In the genomic region with DNA sequence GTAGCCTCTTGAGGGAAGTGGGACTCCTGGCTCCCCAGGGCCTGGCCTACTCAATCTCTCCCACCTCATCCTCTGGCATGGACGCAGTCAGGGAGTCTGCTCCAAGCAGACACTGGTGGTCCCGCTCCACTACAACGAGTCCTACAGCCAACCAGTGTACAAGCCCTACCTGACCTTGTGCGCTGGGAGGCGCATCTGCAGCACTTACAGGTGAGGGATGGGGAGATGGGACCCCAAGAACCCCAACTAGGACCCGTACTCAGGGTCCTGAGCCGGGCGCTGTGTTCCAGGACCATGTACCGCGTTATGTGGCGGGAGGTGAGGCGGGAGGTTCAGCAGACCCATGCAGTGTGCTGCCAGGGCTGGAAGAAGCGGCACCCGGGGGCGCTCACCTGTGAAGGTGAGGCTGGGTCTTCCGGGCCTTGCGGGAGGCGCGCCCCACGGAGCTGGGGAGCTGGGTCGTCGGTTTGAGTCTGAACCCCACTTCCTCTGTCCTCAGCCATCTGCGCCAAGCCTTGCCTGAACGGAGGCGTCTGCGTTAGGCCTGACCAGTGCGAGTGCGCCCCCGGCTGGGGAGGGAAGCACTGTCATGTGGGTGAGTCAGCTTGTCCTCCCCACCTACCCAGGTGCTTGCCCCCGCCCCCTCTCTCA, we compare ENCODE assay signal across 19 cellular contexts. TPM values are rescaled to one million over a fixed set of nuclear protein-coding genes. Genes with fewer than 3 reads are reported as not detected.
A peak's percentile ranks its signal among the peaks of the same experiment; 100 is the strongest.
DNase-seq lines count a peak whose midpoint lies in the region; ATAC-seq, FAIRE-seq and TF ChIP-seq lines count a peak whose summit lies in the region.
"Had no signal": no experiment of that assay in that cellular context is flagged by ENCODE, and none has a peak within 500 bp of the region (broad histone marks: within the 10 kb centered on the region; RNA-seq: fewer than 3 reads in every experiment).

No MANE protein-coding gene starts in this region.

- H3K79me2 ChIP-seq in HepG2 (ENCODE audit: insufficient read depth, low read length) = no peaks in the 10 kb centered on the region

- DNase-seq in BE2C = peak; percentile 46
- DNase-seq in coronary artery (ENCODE audit: low spot score) = peak; percentile 71
- DNase-seq in HepG2 (ENCODE audit: low spot score) = no peak
- DNase-seq in NCI-H82 treated with DMSO at 0.1 percent for 48 hours (lab: John Stamatoyannopoulos, UW; ENCODE audit: unreplicated experiment) = no peak
- DNase-seq in NCI-H187 treated with DMSO at 0.1 percent for 48 hours (lab: John Stamatoyannopoulos, UW) = no peak
- DNase-seq in prostate gland (ENCODE audit: low spot score) = no peak
- no peak for DNase-seq in T-helper 1 cell
- DNase-seq: activated CD8-positive, alpha-beta T cell treated with anti-CD3 and anti-CD28 coated beads, Interleukin-2, amount 10 ng/mL, durations not matched to agents 7 days and 5 days; erythroblast; heart right ventricle; NCI-H1694 treated with DMSO at 0.1 percent for 48 hours; NCI-H526; stimulated activated naive B cell treated with anti-CD40 and anti-IgM and Interleukin-4, amounts not matched to agents 10 μg/mL and 1 μg/mL and 100 μg/mL, for 72 hours had no signal

- BruUV-seq in HepG2 (replicated peaks; lab: Mats Ljungman, UMichigan) = no TSS peak

- POLR2A ChIA-PET in HEK293 (lab: Yijun Ruan, JAX) (interaction anchor here (0.6 to 1.4 kb wide), 5 partner anchors 16 to 38 kb away, joined by 3 to 6 read pairs (median 4); a partner anchor contains a TSS), HepG2 (lab: Yijun Ruan, JAX) (interaction anchor here (1.0 kb wide), 1 partner anchor 29 kb away, joined by 3 read pairs; no protein-coding TSS in a partner anchor)

- no peak overlapping the region for H3K9ac ChIP-seq in HepG2 (ENCODE audit: insufficient read depth, low read depth, low read length)

- H3K4me1 ChIP-seq in BE2C = no peaks in the 10 kb centered on the region
- no peaks in the 10 kb centered on the region for H3K4me1 ChIP-seq in HEK293 (ENCODE audit: control insufficient read depth, insufficient read depth, low read length)
- H3K4me1 ChIP-seq in HepG2 (ENCODE audit: insufficient read depth, low read length) = no peaks in the 10 kb centered on the region
- no peaks in the 10 kb centered on the region for H3K4me1 ChIP-seq in prostate gland (replicated peaks)
- H3K4me1 ChIP-seq: pancreas had no signal

- TF ChIP-seq RAD21 in HepG2 (CRISPR knock-in tag; IDR thresholded peaks at IDR 0.05) = no peak

- WGBS in HepG2 (ENCODE audit: low lambda C conversion rate) = 97% methylated on average over 29 of the region's 30 CpGs
- 86% methylated on average over 27 of the region's 30 CpGs for WGBS in prostate gland

- H2AFZ ChIP-seq in HepG2 (ENCODE audit: low read length) = no peak overlapping the region

- in situ Hi-C loops in HepG2 (cut with HindIII; ENCODE audit: extremely low pct_ligation_motif_present, low pct_unique_long_range_greater_than_20kb) = no loop called here

- no peaks in the 10 kb centered on the region for H3K27me3 ChIP-seq in BE2C
- no peaks in the 10 kb centered on the region for H3K27me3 ChIP-seq in HepG2 (ENCODE audit: control insufficient read depth in 1 of 2, insufficient read depth in 2 of 2, low read length in 2 of 2)
- no peaks in the 10 kb centered on the region for H3K27me3 ChIP-seq in prostate gland (replicated peaks; ENCODE audit: insufficient read depth)
- H3K27me3 ChIP-seq: heart right ventricle, pancreas had no signal

- intact Hi-C loops in HepG2 (cut with micrococcal nuclease; ENCODE audit: unreplicated experiment) = no loop called here
- intact Hi-C loops in prostate gland (cut with DNase I) = no loop called here

- TF ChIP-seq POLR2A in HepG2 (IDR thresholded peaks at IDR 0.05; ENCODE audit: insufficient read depth in 1 of 2, low read depth in 2 of 2, low read length in 2 of 2) (0 out of 4 replicates have a peak, but pooled peaks of 1 of the 2 experiments have one; percentile 38), prostate gland (IDR thresholded peaks at IDR 0.05) (no peak)

- H3K36me3 ChIP-seq in BE2C = peaks cover 47% of the 10 kb centered on the region
- H3K36me3 ChIP-seq in HEK293 (ENCODE audit: control insufficient read depth in 2 of 2, insufficient read depth in 1 of 2, low read length in 2 of 2) = peaks cover 19 to 81% of the 10 kb centered on the region in 2 experiments; a peak in 2 of 3 replicates
- peaks cover 20 to 60% of the 10 kb centered on the region in 2 experiments for H3K36me3 ChIP-seq in HepG2 (replicated peaks in 1 of 2; ENCODE audit: control insufficient read depth in 1 of 2, insufficient read depth in 2 of 2, low read length in 2 of 2)
- no peaks in the 10 kb centered on the region for H3K36me3 ChIP-seq in prostate gland
- H3K36me3 ChIP-seq: pancreas had no signal

- CTCF ChIA-PET in HEK293 (lab: Yijun Ruan, JAX) (interaction anchor here (1.4 to 2.6 kb wide), 3 partner anchors 29 to 49 kb away, joined by 3 to 19 read pairs (median 16); no protein-coding TSS in a partner anchor), HepG2 (lab: Yijun Ruan, JAX; ENCODE audit: low intra/inter-chr PET ratio, low total read pairs) (interaction anchor here (0.9 kb wide), 1 partner anchor 47 kb away, joined by 3 read pairs; no protein-coding TSS in a partner anchor)

- no peak; the same call in 2 of the 3 replicates for ATAC-seq in HepG2
- ATAC-seq: activated CD8-positive, alpha-beta T cell treated with anti-CD3 and anti-CD28 coated beads, Interleukin-2, amount 10 ng/mL, durations not matched to agents 7 days and 5 days; activated T-helper 17 cell treated with anti-CD3 and anti-CD28 coated beads, Interleukin-2, amount 50 U/mL, for 72 hours; stimulated activated naive B cell treated with anti-CD40 and anti-IgM and Interleukin-4, amounts not matched to agents 10 μg/mL and 1 μg/mL and 100 μg/mL, for 72 hours had no signal

- H3K9me3 ChIP-seq in BE2C (no peaks in the 10 kb centered on the region), HEK293 (ENCODE audit: control insufficient read depth, insufficient read depth, low read depth, low read length) (no peaks in the 10 kb centered on the region), HepG2 (ENCODE audit: low read length) (no peaks in the 10 kb centered on the region), prostate gland (no peaks in the 10 kb centered on the region)
- H3K9me3 ChIP-seq: heart right ventricle, pancreas had no signal

- H3K4me3 ChIP-seq in BE2C (ENCODE audit: low read depth, low read length) = no peak overlapping the region
- no peak overlapping the region for H3K4me3 ChIP-seq in HEK293 (ENCODE audit: low read depth, low read length)
- H3K4me3 ChIP-seq in coronary artery = no peak overlapping the region
- H3K4me3 ChIP-seq in HepG2 (replicated peaks in 1 of 3; ENCODE audit: insufficient read depth in 1 of 3, low read depth in 2 of 3, low read length in 3 of 3) = no peak overlapping the region
- no peak overlapping the region for H3K4me3 ChIP-seq in prostate gland
- H3K4me3 ChIP-seq: heart right ventricle, pancreas, smooth muscle cell had no signal

- H3K27ac ChIP-seq in HEK293 (ENCODE audit: extremely low read depth, low read depth, low read length) (no peak overlapping the region), coronary artery (peak overlapping the region in 1 of 2 donors; percentile 45), HepG2 (ENCODE audit: extremely low read length, insufficient read depth, low read length) (no peak overlapping the region), prostate gland (no peak overlapping the region)
- H3K27ac ChIP-seq: pancreas, VCaP had no signal

- H3K4me2 ChIP-seq in HepG2 (ENCODE audit: low read depth, low read length) = no peak overlapping the region
- H3K4me2 ChIP-seq: smooth muscle cell had no signal

- TF ChIP-seq EP300 in HepG2 (IDR thresholded peaks at IDR 0.05; ENCODE audit: low read depth in 2 of 2, low read length in 2 of 2) (no peak), HepG2 (CRISPR knock-in tag; IDR thresholded peaks at IDR 0.05; ENCODE audit: borderline replicate concordance) (no peak)

- no peak for FAIRE-seq in HepG2 (lab: Jason Lieb, UNC)
- FAIRE-seq: GM18507, pancreas had no signal

- no peaks in the 10 kb centered on the region for H4K20me1 ChIP-seq in HepG2 (ENCODE audit: insufficient read depth, low read length)

- TF ChIP-seq CTCF in BE2C (IDR thresholded peaks at IDR 0.05; ENCODE audit: low read depth, low read length) (peak; percentile 8; the same call in 1 of the 2 replicates), HEK293 (tag by site-specific recombination; IDR thresholded peaks at IDR 0.05) (no peak), coronary artery (IDR thresholded peaks at IDR 0.05) (no peak), HepG2 (CRISPR knock-in tag; IDR thresholded peaks at IDR 0.05) (peak; percentile 41), prostate gland (IDR thresholded peaks at IDR 0.05) (no peak)

RNA-seq across cellular contexts. Expression of a gene that starts 2.1 kb away (rescaled TPM):
- 30.0 TPM for polyA plus RNA-seq in BE2C (2012; ENCODE audit: insufficient read depth, insufficient read length, low read depth)
- total RNA-seq in HepG2 (2016; rRNA removed; fragmentation: Illumina TruSeq; extraction: Trizol) = 3.1 and 11.5 TPM in 2 replicates
- 10.1 and 11.4 TPM in 2 replicates for total RNA-seq in HepG2 (2016; cell fraction: cytosol; rRNA removed; fragmentation: Illumina TruSeq; extraction: Trizol; ENCODE audit: low read depth)
- total RNA-seq in HepG2 (2016; cell fraction: insoluble cytoplasmic fraction; rRNA removed; fragmentation: Illumina TruSeq; extraction: Trizol) = 2.7 and 10.8 TPM in 2 replicates
- 8.3 and 8.6 TPM in 2 replicates for total RNA-seq in HepG2 (2016; cell fraction: membrane; rRNA removed; fragmentation: Illumina TruSeq; extraction: Trizol)
- total RNA-seq in HepG2 (2016; cell fraction: nucleus; rRNA removed; fragmentation: Illumina TruSeq; extraction: Trizol) = 10.1 and 19.2 TPM in 2 replicates
- 10.0 and 11.5 TPM in 2 replicates for polyA plus RNA-seq in HepG2 (2011; rRNA removed)
- polyA plus RNA-seq in HepG2 (2011; cell fraction: cytosol; rRNA removed) = 2.6 and 4.0 TPM in 2 replicates
- polyA plus RNA-seq in HepG2 (2011; cell fraction: nucleus; rRNA removed) = 57.8 and 67.9 TPM in 2 replicates
- 6.6 and 13.6 TPM in 2 replicates for polyA plus RNA-seq in HepG2 (2012)
- polyA plus RNA-seq in HepG2 (2016; cell fraction: cytosol; fragmentation: Illumina TruSeq; extraction: Trizol; ENCODE audit: low read depth) = 13.9 and 14.0 TPM in 2 replicates
- polyA plus RNA-seq in HepG2 (2016; cell fraction: insoluble cytoplasmic fraction; fragmentation: Illumina TruSeq; extraction: Trizol; ENCODE audit: low read depth) = 3.1 and 5.1 TPM in 2 replicates
- polyA plus RNA-seq in HepG2 (2016; cell fraction: membrane; fragmentation: Illumina TruSeq; extraction: Trizol; ENCODE audit: low read depth) = 9.9 and 10.7 TPM in 2 replicates
- 58.3 and 58.6 TPM in 2 replicates for polyA plus RNA-seq in HepG2 (2016; cell fraction: nucleus; fragmentation: Illumina TruSeq; extraction: Trizol; ENCODE audit: insufficient read depth, low read depth)
- 1.8 and 2.1 TPM in 2 replicates for polyA minus RNA-seq in HepG2 (2011; rRNA and poly(A)+ RNA removed; ENCODE audit: low replicate concordance)
- polyA minus RNA-seq in HepG2 (2011; cell fraction: cytosol; rRNA and poly(A)+ RNA removed) = 0.30 and 0.88 TPM in 2 replicates
- polyA minus RNA-seq in HepG2 (2011; cell fraction: nucleus; rRNA and poly(A)+ RNA removed) = 6.0 and 7.3 TPM in 2 replicates
- total RNA-seq in prostate gland = 10 to 100 TPM; 12.2 to 19.5 TPM

RNA-seq across cellular contexts. Expression of a gene that starts 9.3 kb away (rescaled TPM):
- polyA plus RNA-seq in BE2C (2012; ENCODE audit: insufficient read depth, insufficient read length, low read depth) = 111 TPM
- total RNA-seq in HepG2 (2016; rRNA removed; fragmentation: Illumina TruSeq; extraction: Trizol) = 40.4 and 51.3 TPM in 2 replicates
- total RNA-seq in HepG2 (2016; cell fraction: cytosol; rRNA removed; fragmentation: Illumina TruSeq; extraction: Trizol; ENCODE audit: low read depth) = 81.2 and 93.6 TPM in 2 replicates
- total RNA-seq in HepG2 (2016; cell fraction: insoluble cytoplasmic fraction; rRNA removed; fragmentation: Illumina TruSeq; extraction: Trizol) = 33.4 and 51.4 TPM in 2 replicates
- total RNA-seq in HepG2 (2016; cell fraction: membrane; rRNA removed; fragmentation: Illumina TruSeq; extraction: Trizol) = 155 and 171 TPM in 2 replicates
- total RNA-seq in HepG2 (2016; cell fraction: nucleus; rRNA removed; fragmentation: Illumina TruSeq; extraction: Trizol) = 32.0 and 35.9 TPM in 2 replicates
- 139 and 164 TPM in 2 replicates for polyA plus RNA-seq in HepG2 (2011; rRNA removed)
- polyA plus RNA-seq in HepG2 (2011; cell fraction: cytosol; rRNA removed) = 172 and 177 TPM in 2 replicates
- polyA plus RNA-seq in HepG2 (2011; cell fraction: nucleus; rRNA removed) = 110 and 131 TPM in 2 replicates
- polyA plus RNA-seq in HepG2 (2012) = 90.8 and 93.8 TPM in 2 replicates
- 243 and 265 TPM in 2 replicates for polyA plus RNA-seq in HepG2 (2016; cell fraction: cytosol; fragmentation: Illumina TruSeq; extraction: Trizol; ENCODE audit: low read depth)
- 72.4 and 91.5 TPM in 2 replicates for polyA plus RNA-seq in HepG2 (2016; cell fraction: insoluble cytoplasmic fraction; fragmentation: Illumina TruSeq; extraction: Trizol; ENCODE audit: low read depth)
- polyA plus RNA-seq in HepG2 (2016; cell fraction: membrane; fragmentation: Illumina TruSeq; extraction: Trizol; ENCODE audit: low read depth) = 343 and 366 TPM in 2 replicates
- 92.4 and 99.1 TPM in 2 replicates for polyA plus RNA-seq in HepG2 (2016; cell fraction: nucleus; fragmentation: Illumina TruSeq; extraction: Trizol; ENCODE audit: insufficient read depth, low read depth)
- polyA minus RNA-seq in HepG2 (2011; rRNA and poly(A)+ RNA removed; ENCODE audit: low replicate concordance) = 171 and 334 TPM in 2 replicates
- 80.3 and 91.5 TPM in 2 replicates for polyA minus RNA-seq in HepG2 (2011; cell fraction: cytosol; rRNA and poly(A)+ RNA removed)
- polyA minus RNA-seq in HepG2 (2011; cell fraction: nucleus; rRNA and poly(A)+ RNA removed) = 25.5 and 38.5 TPM in 2 replicates
- 100 to 1,000 TPM in 1 of 2 donors, 10 to 100 TPM in 1; 52.6 to 113 TPM for total RNA-seq in prostate gland

RNA-seq across cellular contexts. Expression of a gene that starts 11.7 kb away (rescaled TPM):
- 151 TPM for polyA plus RNA-seq in BE2C (2012; ENCODE audit: insufficient read depth, insufficient read length, low read depth)
- total RNA-seq in HepG2 (2016; rRNA removed; fragmentation: Illumina TruSeq; extraction: Trizol) (98.0 and 107 TPM in 2 replicates), prostate gland (100 to 1,000 TPM in 1 of 2 donors, 10 to 100 TPM in 1; 98.6 to 129 TPM)
- 51.1 and 51.5 TPM in 2 replicates for total RNA-seq in HepG2 (2016; cell fraction: cytosol; rRNA removed; fragmentation: Illumina TruSeq; extraction: Trizol; ENCODE audit: low read depth)
- 100 and 113 TPM in 2 replicates for total RNA-seq in HepG2 (2016; cell fraction: insoluble cytoplasmic fraction; rRNA removed; fragmentation: Illumina TruSeq; extraction: Trizol)
- 81.3 and 84.1 TPM in 2 replicates for total RNA-seq in HepG2 (2016; cell fraction: membrane; rRNA removed; fragmentation: Illumina TruSeq; extraction: Trizol)
- total RNA-seq in HepG2 (2016; cell fraction: nucleus; rRNA removed; fragmentation: Illumina TruSeq; extraction: Trizol) = 38.9 and 40.1 TPM in 2 replicates
- polyA plus RNA-seq in HepG2 (2011; rRNA removed) = 117 and 131 TPM in 2 replicates
- polyA plus RNA-seq in HepG2 (2011; cell fraction: cytosol; rRNA removed) = 180 and 181 TPM in 2 replicates
- polyA plus RNA-seq in HepG2 (2011; cell fraction: nucleus; rRNA removed) = 49.7 and 51.1 TPM in 2 replicates
- polyA plus RNA-seq in HepG2 (2012) = 124 and 133 TPM in 2 replicates
- 72.5 TPM in 2 replicates for polyA plus RNA-seq in HepG2 (2016; cell fraction: cytosol; fragmentation: Illumina TruSeq; extraction: Trizol; ENCODE audit: low read depth)
- polyA plus RNA-seq in HepG2 (2016; cell fraction: insoluble cytoplasmic fraction; fragmentation: Illumina TruSeq; extraction: Trizol; ENCODE audit: low read depth) = 150 and 151 TPM in 2 replicates
- 109 and 112 TPM in 2 replicates for polyA plus RNA-seq in HepG2 (2016; cell fraction: membrane; fragmentation: Illumina TruSeq; extraction: Trizol; ENCODE audit: low read depth)
- 75.3 and 76.6 TPM in 2 replicates for polyA plus RNA-seq in HepG2 (2016; cell fraction: nucleus; fragmentation: Illumina TruSeq; extraction: Trizol; ENCODE audit: insufficient read depth, low read depth)
- 64.0 and 99.2 TPM in 2 replicates for polyA minus RNA-seq in HepG2 (2011; rRNA and poly(A)+ RNA removed; ENCODE audit: low replicate concordance)
- polyA minus RNA-seq in HepG2 (2011; cell fraction: cytosol; rRNA and poly(A)+ RNA removed) = 36.3 and 44.2 TPM in 2 replicates
- 16.9 and 18.9 TPM in 2 replicates for polyA minus RNA-seq in HepG2 (2011; cell fraction: nucleus; rRNA and poly(A)+ RNA removed)

RNA-seq across cellular contexts. Expression of a gene that starts 12.6 kb away (rescaled TPM):
- 159 TPM for polyA plus RNA-seq in BE2C (2012; ENCODE audit: insufficient read depth, insufficient read length, low read depth)
- total RNA-seq in HepG2 (2016; rRNA removed; fragmentation: Illumina TruSeq; extraction: Trizol) (20.1 and 39.2 TPM in 2 replicates), prostate gland (10 to 100 TPM; 18.6 to 32.9 TPM)
- 5.6 and 9.7 TPM in 2 replicates for total RNA-seq in HepG2 (2016; cell fraction: cytosol; rRNA removed; fragmentation: Illumina TruSeq; extraction: Trizol; ENCODE audit: low read depth)
- 19.2 and 37.8 TPM in 2 replicates for total RNA-seq in HepG2 (2016; cell fraction: insoluble cytoplasmic fraction; rRNA removed; fragmentation: Illumina TruSeq; extraction: Trizol)
- 16.4 and 20.0 TPM in 2 replicates for total RNA-seq in HepG2 (2016; cell fraction: membrane; rRNA removed; fragmentation: Illumina TruSeq; extraction: Trizol)
- total RNA-seq in HepG2 (2016; cell fraction: nucleus; rRNA removed; fragmentation: Illumina TruSeq; extraction: Trizol) = 35.4 and 44.6 TPM in 2 replicates
- 61.8 and 79.3 TPM in 2 replicates for polyA plus RNA-seq in HepG2 (2011; rRNA removed)
- polyA plus RNA-seq in HepG2 (2011; cell fraction: cytosol; rRNA removed) = 49.1 and 57.1 TPM in 2 replicates
- polyA plus RNA-seq in HepG2 (2011; cell fraction: nucleus; rRNA removed) = 64.9 and 74.8 TPM in 2 replicates
- polyA plus RNA-seq in HepG2 (2012) = 26.9 and 27.6 TPM in 2 replicates
- polyA plus RNA-seq in HepG2 (2016; cell fraction: cytosol; fragmentation: Illumina TruSeq; extraction: Trizol; ENCODE audit: low read depth) = 6.6 and 9.2 TPM in 2 replicates
- 22.9 and 24.6 TPM in 2 replicates for polyA plus RNA-seq in HepG2 (2016; cell fraction: insoluble cytoplasmic fraction; fragmentation: Illumina TruSeq; extraction: Trizol; ENCODE audit: low read depth)
- 13.8 and 16.0 TPM in 2 replicates for polyA plus RNA-seq in HepG2 (2016; cell fraction: membrane; fragmentation: Illumina TruSeq; extraction: Trizol; ENCODE audit: low read depth)
- polyA plus RNA-seq in HepG2 (2016; cell fraction: nucleus; fragmentation: Illumina TruSeq; extraction: Trizol; ENCODE audit: insufficient read depth, low read depth) = 77.3 and 84.1 TPM in 2 replicates
- 61.4 and 89.7 TPM in 2 replicates for polyA minus RNA-seq in HepG2 (2011; rRNA and poly(A)+ RNA removed; ENCODE audit: low replicate concordance)
- 17.0 and 18.1 TPM in 2 replicates for polyA minus RNA-seq in HepG2 (2011; cell fraction: cytosol; rRNA and poly(A)+ RNA removed)
- polyA minus RNA-seq in HepG2 (2011; cell fraction: nucleus; rRNA and poly(A)+ RNA removed) = 28.8 and 29.7 TPM in 2 replicates

RNA-seq across cellular contexts. Expression of a gene that starts 14.8 kb away (rescaled TPM):
- polyA plus RNA-seq in BE2C (2012; ENCODE audit: insufficient read depth, insufficient read length, low read depth) = 2.4 TPM
- 0.11 and 0.64 TPM in 2 replicates for total RNA-seq in HepG2 (2016; rRNA removed; fragmentation: Illumina TruSeq; extraction: Trizol)
- not detected in 2 replicates for total RNA-seq in HepG2 (2016; cell fraction: cytosol; rRNA removed; fragmentation: Illumina TruSeq; extraction: Trizol; ENCODE audit: low read depth)
- 0.41 TPM in 1 of 2 replicates, not detected in the other for total RNA-seq in HepG2 (2016; cell fraction: insoluble cytoplasmic fraction; rRNA removed; fragmentation: Illumina TruSeq; extraction: Trizol)
- total RNA-seq in HepG2 (2016; cell fraction: membrane; rRNA removed; fragmentation: Illumina TruSeq; extraction: Trizol) = 0.40 and 0.55 TPM in 2 replicates
- 0.63 and 1.3 TPM in 2 replicates for total RNA-seq in HepG2 (2016; cell fraction: nucleus; rRNA removed; fragmentation: Illumina TruSeq; extraction: Trizol)
- 1.4 TPM in 2 replicates for polyA plus RNA-seq in HepG2 (2011; rRNA removed)
- 0.38 and 0.76 TPM in 2 replicates for polyA plus RNA-seq in HepG2 (2011; cell fraction: cytosol; rRNA removed)
- polyA plus RNA-seq in HepG2 (2011; cell fraction: nucleus; rRNA removed) = 13.0 TPM in 2 replicates
- 3.2 and 3.3 TPM in 2 replicates for polyA plus RNA-seq in HepG2 (2012)
- 0.88 and 0.94 TPM in 2 replicates for polyA plus RNA-seq in HepG2 (2016; cell fraction: cytosol; fragmentation: Illumina TruSeq; extraction: Trizol; ENCODE audit: low read depth)
- 1.6 and 2.0 TPM in 2 replicates for polyA plus RNA-seq in HepG2 (2016; cell fraction: insoluble cytoplasmic fraction; fragmentation: Illumina TruSeq; extraction: Trizol; ENCODE audit: low read depth)
- 2.4 TPM in 2 replicates for polyA plus RNA-seq in HepG2 (2016; cell fraction: membrane; fragmentation: Illumina TruSeq; extraction: Trizol; ENCODE audit: low read depth)
- 10.1 and 13.9 TPM in 2 replicates for polyA plus RNA-seq in HepG2 (2016; cell fraction: nucleus; fragmentation: Illumina TruSeq; extraction: Trizol; ENCODE audit: insufficient read depth, low read depth)
- polyA minus RNA-seq in HepG2 (2011; rRNA and poly(A)+ RNA removed; ENCODE audit: low replicate concordance) = 0.35 and 0.42 TPM in 2 replicates
- 0.69 TPM in 1 of 2 replicates, not detected in the other for polyA minus RNA-seq in HepG2 (2011; cell fraction: cytosol; rRNA and poly(A)+ RNA removed)
- polyA minus RNA-seq in HepG2 (2011; cell fraction: nucleus; rRNA and poly(A)+ RNA removed) = 0.25 and 0.52 TPM in 2 replicates
- total RNA-seq in prostate gland = 1 to 10 TPM in 1 of 2 donors, under 1 TPM in 1; 0.64 to 7.2 TPM
- total RNA-seq: smooth muscle cell had no signal

Comparison
In these comparisons a context has a peak if more than half of its experiments do, and no peak if none do; other contexts are left out.
1. DNase-seq: peak in BE2C (single experiment) and coronary artery (single experiment); none in HepG2 (single experiment), NCI-H82 treated with DMSO at 0.1 percent for 48 hours (single experiment), NCI-H187 treated with DMSO at 0.1 percent for 48 hours (single experiment), prostate gland (single experiment) and T-helper 1 cell (0 of 5).
2. CTCF ChIP-seq: peak in BE2C (single experiment) and HepG2 (single experiment); none in HEK293 (single experiment), coronary artery (single experiment) and prostate gland (0 of 4).